In genomic region chr3:79423417-79423816, GRCh38 we compare ENCODE assay signal across 25 cellular contexts.
DNase-seq lines count a peak whose midpoint lies in the region; ATAC-seq, FAIRE-seq and TF ChIP-seq lines count a peak whose summit lies in the region.
"Had no signal": no experiment of that assay in that cellular context is flagged by ENCODE, and none has a peak within 500 bp of the region (broad histone marks: within the 10 kb centered on the region; RNA-seq: fewer than 3 reads in every experiment).

No MANE protein-coding gene starts in this region.

- CTCF ChIA-PET in HepG2 (lab: Yijun Ruan, JAX; ENCODE audit: low intra/inter-chr PET ratio, low total read pairs) (no interaction called here), PC-3 (lab: Charles Lee) (no interaction called here)

- no peak overlapping the region for H3K18ac ChIP-seq in trophoblast cell (ENCODE audit: low read length)

- H4K20me1 ChIP-seq in HepG2 (ENCODE audit: insufficient read depth, low read length), result no peaks in the 10 kb centered on the region
- H4K20me1 ChIP-seq in PC-3 (ENCODE audit: low read length), result no peaks in the 10 kb centered on the region
- H4K20me1 ChIP-seq: BLaER1 had no signal

- H4K8ac ChIP-seq in trophoblast cell (ENCODE audit: low read depth, low read length), result no peak overlapping the region

- H3K4me3 ChIP-seq in HepG2 (replicated peaks in 1 of 3; ENCODE audit: insufficient read depth in 1 of 3, low read depth in 2 of 3, low read length in 3 of 3), result no peak overlapping the region
- no peak overlapping the region for H3K4me3 ChIP-seq in right lobe of liver
- no peak overlapping the region for H3K4me3 ChIP-seq in PC-3 (ENCODE audit: low read length)
- H3K4me3 ChIP-seq in trophoblast cell (ENCODE audit: low read depth, low read length), result no peak overlapping the region
- H3K4me3 ChIP-seq: BLaER1, GM12878 had no signal

- ATAC-seq in HepG2, result no peak
- no peak for ATAC-seq in right lobe of liver
- no peak for ATAC-seq in PC-3
- ATAC-seq: GM12878 had no signal

- DNase-seq in HepG2 (ENCODE audit: low spot score) (no peak), right lobe of liver (no peak), PC-3 (peak; percentile 8), trophoblast cell (peak; percentile 8 to 72), HuH-7.5 (ENCODE audit: low spot score) (no peak), RCC 7860 (ENCODE audit: low spot score) (no peak)
- DNase-seq: ACHN; BE2C; C1 segment of cervical spinal cord; CD4-positive, alpha-beta memory T cell; CD4-positive, CD25-positive, alpha-beta regulatory T cell; CD8-positive, alpha-beta memory T cell; COR-L47; DMS 273 treated with DMSO at 0.1 percent for 48 hours; DMS153; DMS53; DMS79; DND-41; EL; GDM1 had no signal

- no peaks in the 10 kb centered on the region for H3K9me2 ChIP-seq in PC-3 (replicated peaks; ENCODE audit: low read length)

- no peaks in the 10 kb centered on the region for H3F3A ChIP-seq in PC-3 (ENCODE audit: low read length, unreplicated experiment)

- H3K4me1 ChIP-seq in HepG2 (ENCODE audit: insufficient read depth, low read length) (no peaks in the 10 kb centered on the region), right lobe of liver (no peaks in the 10 kb centered on the region), PC-3 (ENCODE audit: insufficient read depth, low read length) (no peaks in the 10 kb centered on the region), trophoblast cell (ENCODE audit: control insufficient read depth in 1 of 2, insufficient read depth in 2 of 2, low read length in 2 of 2) (no peaks in the 10 kb centered on the region)
- H3K4me1 ChIP-seq: BLaER1 had no signal

- no peak overlapping the region for H3K23ac ChIP-seq in trophoblast cell (ENCODE audit: low read length)

- H3K9me3 ChIP-seq in HepG2 (ENCODE audit: low read length), result no peaks in the 10 kb centered on the region
- no peaks in the 10 kb centered on the region for H3K9me3 ChIP-seq in right lobe of liver
- H3K9me3 ChIP-seq in PC-3 (ENCODE audit: low read length), result no peaks in the 10 kb centered on the region
- H3K9me3 ChIP-seq in trophoblast cell (ENCODE audit: insufficient read depth, low read depth, low read length), result no peaks in the 10 kb centered on the region
- H3K9me3 ChIP-seq: BE2C, BLaER1 had no signal

- no peak overlapping the region for H3K4ac ChIP-seq in trophoblast cell (ENCODE audit: low read depth, low read length)

- intact Hi-C loops in HepG2 (cut with micrococcal nuclease; ENCODE audit: unreplicated experiment) (no loop called here), right lobe of liver (cut with DNase I) (no loop called here), PC-3 (cut with micrococcal nuclease) (no loop called here)

- H4K12ac ChIP-seq in trophoblast cell (ENCODE audit: low read depth, low read length), result no peak overlapping the region

- POLR2A ChIA-PET in HepG2 (lab: Yijun Ruan, JAX), result no interaction called here
- POLR2A ChIA-PET in PC-3 (lab: Charles Lee; ENCODE audit: unreplicated experiment), result no interaction called here

- no peak for TF ChIP-seq POLR2A in HepG2 (IDR thresholded peaks at IDR 0.05; ENCODE audit: insufficient read depth in 1 of 2, low read depth in 2 of 2, low read length in 2 of 2)
- TF ChIP-seq POLR2A in right lobe of liver (IDR thresholded peaks at IDR 0.05), result no peak

- H2AFZ ChIP-seq in HepG2 (ENCODE audit: low read length), result no peak overlapping the region
- no peak overlapping the region for H2AFZ ChIP-seq in PC-3 (ENCODE audit: low read length)
- H2AFZ ChIP-seq in trophoblast cell (ENCODE audit: insufficient read depth, low read length, poor library complexity), result no peak overlapping the region

- no peak overlapping the region for H3K14ac ChIP-seq in trophoblast cell (ENCODE audit: low read length)

- H2BK12ac ChIP-seq in trophoblast cell (ENCODE audit: low read length), result no peak overlapping the region

- H3K9ac ChIP-seq in HepG2 (ENCODE audit: insufficient read depth, low read depth, low read length) (no peak overlapping the region), PC-3 (ENCODE audit: low read length) (no peak overlapping the region), trophoblast cell (ENCODE audit: low read length) (no peak overlapping the region)
- H3K9ac ChIP-seq: BLaER1 had no signal

- TF ChIP-seq EP300 in HepG2 (IDR thresholded peaks at IDR 0.05; ENCODE audit: low read depth in 2 of 2, low read length in 2 of 2) (no peak), HepG2 (CRISPR knock-in tag; IDR thresholded peaks at IDR 0.05; ENCODE audit: borderline replicate concordance) (no peak)

- H3K79me2 ChIP-seq in HepG2 (ENCODE audit: insufficient read depth, low read length) (no peaks in the 10 kb centered on the region), PC-3 (ENCODE audit: low read length) (no peaks in the 10 kb centered on the region), trophoblast cell (ENCODE audit: control insufficient read depth, insufficient read depth, low read length, poor library complexity) (no peaks in the 10 kb centered on the region)

- H3K27ac ChIP-seq in HepG2 (ENCODE audit: extremely low read length, insufficient read depth, low read length), result no peak overlapping the region
- no peak overlapping the region for H3K27ac ChIP-seq in right lobe of liver
- no peak overlapping the region for H3K27ac ChIP-seq in PC-3 (ENCODE audit: low read length)
- H3K27ac ChIP-seq in trophoblast cell (ENCODE audit: low read depth, low read length), result no peak overlapping the region
- H3K27ac ChIP-seq: 22Rv1, BLaER1 had no signal

- no peak overlapping the region for H2AK5ac ChIP-seq in trophoblast cell (ENCODE audit: low read length)

- H3K36me3 ChIP-seq in HepG2 (replicated peaks in 1 of 2; ENCODE audit: control insufficient read depth in 1 of 2, insufficient read depth in 2 of 2, low read length in 2 of 2) (no peaks in the 10 kb centered on the region), right lobe of liver (no peaks in the 10 kb centered on the region), PC-3 (ENCODE audit: low read depth, low read length) (no peaks in the 10 kb centered on the region), trophoblast cell (ENCODE audit: control insufficient read depth in 1 of 2, insufficient read depth in 2 of 2, low read length in 2 of 2) (no peaks in the 10 kb centered on the region)
- H3K36me3 ChIP-seq: BE2C, BLaER1 had no signal

- H3K4me2 ChIP-seq in HepG2 (ENCODE audit: low read depth, low read length), result no peak overlapping the region
- no peak overlapping the region for H3K4me2 ChIP-seq in PC-3 (ENCODE audit: low read length)
- H3K4me2 ChIP-seq in trophoblast cell (ENCODE audit: low read length), result no peak overlapping the region
- H3K4me2 ChIP-seq: BLaER1 had no signal

- H4K91ac ChIP-seq in trophoblast cell (ENCODE audit: low read depth, low read length), result no peak overlapping the region

- H2BK5ac ChIP-seq in trophoblast cell (ENCODE audit: low read depth, low read length, poor library complexity), result no peak overlapping the region

- no peak overlapping the region for H2BK120ac ChIP-seq in trophoblast cell (ENCODE audit: insufficient read depth, low read length, poor library complexity)

- 4% methylated on average over 5 of the region's 5 CpGs for WGBS in HepG2 (ENCODE audit: low lambda C conversion rate)
- 86% methylated on average over 5 of the region's 5 CpGs for WGBS in right lobe of liver (ENCODE audit: insufficient coverage, low coverage, low lambda C conversion rate, missing lambda C conversion rate)
- no CpG with 5 or more reads among the region's 5 CpGs for WGBS in trophoblast cell (ENCODE audit: extremely low coverage, insufficient coverage, insufficient read length)

- H3K79me1 ChIP-seq in trophoblast cell (ENCODE audit: low read length), result no peaks in the 10 kb centered on the region

- TF ChIP-seq CTCF in HepG2 (CRISPR knock-in tag; IDR thresholded peaks at IDR 0.05) (no peak), right lobe of liver (IDR thresholded peaks at IDR 0.05) (no peak), PC-3 (conservative IDR thresholded peaks at IDR 0.05; ENCODE audit: low read depth, low read length) (no peak)

- FAIRE-seq in HepG2 (lab: Jason Lieb, UNC) (no peak), RCC 7860 (lab: Jason Lieb, UNC) (no peak)
- FAIRE-seq: GM12878, GM12892, GM18507 had no signal

- in situ Hi-C loops in HepG2 (cut with HindIII; ENCODE audit: extremely low pct_ligation_motif_present, low pct_unique_long_range_greater_than_20kb), result no loop called here

- BruUV-seq in HepG2 (replicated peaks; lab: Mats Ljungman, UMichigan) (no TSS peak), PC-3 (replicated peaks; lab: Mats Ljungman, UMichigan) (no TSS peak)

- H3K27me3 ChIP-seq in HepG2 (ENCODE audit: control insufficient read depth in 1 of 2, insufficient read depth in 2 of 2, low read length in 2 of 2) (no peaks in the 10 kb centered on the region), right lobe of liver (no peaks in the 10 kb centered on the region), PC-3 (ENCODE audit: low read length) (peaks cover 17% of the 10 kb centered on the region), trophoblast cell (ENCODE audit: insufficient read depth, low read length) (no peaks in the 10 kb centered on the region)
- H3K27me3 ChIP-seq: BE2C, BLaER1 had no signal

- TF ChIP-seq RAD21 in HepG2 (CRISPR knock-in tag; IDR thresholded peaks at IDR 0.05), result no peak

TF ChIP-seq in HepG2, 621 proteins besides CTCF, POLR2A, EP300 and RAD21:
- no peak for TF ChIP-seq SIX4 (CRISPR knock-in tag; IDR thresholded peaks at IDR 0.05)
- TF ChIP-seq NFE2L2 (IDR thresholded peaks at IDR 0.05; ENCODE audit: low read length), result peak; percentile 66
- no peak for TF ChIP-seq POLR2AphosphoS2 (IDR thresholded peaks at IDR 0.05; ENCODE audit: low read depth, low read length)
- TF ChIP-seq MAFK (conservative IDR thresholded peaks at IDR 0.05 in 1 of 2, IDR thresholded peaks at IDR 0.05 in 1 of 2; ENCODE audit: low read length in 2 of 2), result 0 out of 4 replicates have a peak, but pooled peaks of 1 of the 2 experiments have one; percentile 5

Comparison
In these comparisons a context has a peak if more than half of its experiments do, and no peak if none do; other contexts are left out.
1. DNase-seq: peak in PC-3 (single experiment) and trophoblast cell (2 of 2); none in HepG2 (single experiment), right lobe of liver (0 of 3), HuH-7.5 (single experiment) and RCC 7860 (single experiment).